ENCODE assay signal across 16 cellular contexts in the genomic region with DNA sequence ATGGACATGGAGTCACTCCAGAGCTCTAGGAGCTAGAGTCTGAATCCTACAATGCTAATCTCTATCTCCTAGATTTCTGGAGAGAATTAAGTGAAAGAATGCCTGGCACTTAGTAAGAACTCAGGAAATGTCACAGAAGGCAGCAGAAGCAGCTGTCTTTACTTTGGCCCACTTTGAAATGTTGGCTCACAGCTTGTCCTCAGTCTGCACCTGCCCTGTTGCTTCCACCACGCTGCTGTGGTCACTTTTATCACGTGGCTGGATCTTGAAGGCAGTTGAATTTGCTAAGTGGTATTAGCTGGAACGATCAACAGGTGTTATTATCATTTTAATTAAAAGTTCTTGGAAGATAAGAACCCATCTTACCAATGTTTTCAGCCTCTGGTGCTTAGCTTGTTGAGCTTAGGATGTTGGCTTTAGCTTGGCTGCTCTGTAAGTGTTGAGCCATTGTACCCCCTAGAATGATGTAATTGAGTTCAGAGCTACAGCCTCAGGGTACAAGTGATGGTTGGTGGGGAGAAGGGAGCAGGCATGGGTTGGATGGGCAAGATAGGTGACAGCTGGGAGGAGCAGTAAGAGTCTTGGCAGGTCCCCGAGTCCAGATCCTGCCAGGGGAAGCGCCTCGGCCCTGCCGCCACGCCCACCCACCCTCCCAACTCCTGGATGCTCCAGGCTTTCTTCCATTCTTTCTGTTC. TPM values are rescaled to one million over a fixed set of nuclear protein-coding genes. Genes with fewer than 3 reads are reported as not detected.
DNase-seq lines count a peak whose midpoint lies in the region; ATAC-seq and TF ChIP-seq lines count a peak whose summit lies in the region.
"Had no signal": no experiment of that assay in that cellular context is flagged by ENCODE, and none has a peak within 500 bp of the region (broad histone marks: within the 10 kb centered on the region; RNA-seq: fewer than 3 reads in every experiment).

No MANE protein-coding gene starts in this region.

- H3K27ac Mint-ChIP-seq in activated CD8-positive, alpha-beta memory T cell treated with anti-CD3 and anti-CD28 coated beads, Interleukin-2, amount 10 ng/mL, durations not matched to agents 7 days and 5 days: peak overlapping the region; percentile 28
- no peak overlapping the region for H3K27ac Mint-ChIP-seq in osteocyte (ENCODE audit: unreplicated experiment)
- H3K27ac Mint-ChIP-seq: dendritic cell treated with granulocyte-macrophage colony-stimulating factor and Interleukin-4, amounts not matched to agents 40 ng/mL and 50 ng/mL, for 4 days; WTC11 had no signal

- H3K4me2 ChIP-seq in Loucy (ENCODE audit: low read depth, low read length, poor library complexity, severe bottlenecking): peak overlapping the region; percentile 6
- H3K4me2 ChIP-seq: A549 had no signal

- TF ChIP-seq CTCF in Loucy (conservative IDR thresholded peaks at IDR 0.05; ENCODE audit: low read length) (no peak), psoas muscle (IDR thresholded peaks at IDR 0.05) (no peak), osteocyte (IDR thresholded peaks at IDR 0.05) (no peak), BE2C (IDR thresholded peaks at IDR 0.05; ENCODE audit: low read depth, low read length) (no peak)

- no peaks in the 10 kb centered on the region for H4K20me1 ChIP-seq in Loucy (ENCODE audit: insufficient read depth, low read length, poor library complexity, severe bottlenecking)

- H2AFZ ChIP-seq in Loucy (ENCODE audit: low read length): no peak overlapping the region

- no peaks in the 10 kb centered on the region for H3K9me2 ChIP-seq in Loucy (replicated peaks; ENCODE audit: low read depth, low read length)

- no peaks in the 10 kb centered on the region for H3K9me3 Mint-ChIP-seq in activated CD8-positive, alpha-beta memory T cell treated with anti-CD3 and anti-CD28 coated beads, Interleukin-2, amount 10 ng/mL, durations not matched to agents 7 days and 5 days (ENCODE audit: low read depth)
- H3K9me3 Mint-ChIP-seq in osteocyte (ENCODE audit: unreplicated experiment): no peaks in the 10 kb centered on the region
- H3K9me3 Mint-ChIP-seq: dendritic cell treated with granulocyte-macrophage colony-stimulating factor and Interleukin-4, amounts not matched to agents 40 ng/mL and 50 ng/mL, for 4 days; WTC11 had no signal

- peak overlapping the region; percentile 90 for H3K9ac ChIP-seq in Loucy (ENCODE audit: low read depth, low read length, poor library complexity, severe bottlenecking)

- H3K27me3 Mint-ChIP-seq in activated CD8-positive, alpha-beta memory T cell treated with anti-CD3 and anti-CD28 coated beads, Interleukin-2, amount 10 ng/mL, durations not matched to agents 7 days and 5 days: no peaks in the 10 kb centered on the region
- H3K27me3 Mint-ChIP-seq in osteocyte (ENCODE audit: unreplicated experiment): no peaks in the 10 kb centered on the region

- no peaks in the 10 kb centered on the region for H3K36me3 Mint-ChIP-seq in activated CD8-positive, alpha-beta memory T cell treated with anti-CD3 and anti-CD28 coated beads, Interleukin-2, amount 10 ng/mL, durations not matched to agents 7 days and 5 days
- H3K36me3 Mint-ChIP-seq in osteocyte (ENCODE audit: unreplicated experiment): no peaks in the 10 kb centered on the region
- H3K36me3 Mint-ChIP-seq: WTC11 had no signal

- peaks cover 71% of the 10 kb centered on the region for H3K4me1 Mint-ChIP-seq in activated CD8-positive, alpha-beta memory T cell treated with anti-CD3 and anti-CD28 coated beads, Interleukin-2, amount 10 ng/mL, durations not matched to agents 7 days and 5 days
- peaks cover 29% of the 10 kb centered on the region for H3K4me1 Mint-ChIP-seq in osteocyte (ENCODE audit: unreplicated experiment)
- H3K4me1 Mint-ChIP-seq: WTC11 had no signal

- H3K9me3 ChIP-seq in Loucy (ENCODE audit: insufficient read depth, low read depth, low read length): no peaks in the 10 kb centered on the region
- no peaks in the 10 kb centered on the region for H3K9me3 ChIP-seq in psoas muscle
- H3K9me3 ChIP-seq in BE2C: no peaks in the 10 kb centered on the region
- H3K9me3 ChIP-seq: A549 had no signal

- WGBS in psoas muscle, 3 donors: 34 to 39% (median 36%) methylated on average over 8 of the region's 8 CpGs

- CTCF ChIA-PET in activated CD8-positive, alpha-beta memory T cell treated with anti-CD3 and anti-CD28 coated beads, Interleukin-2, amount 10 ng/mL, durations not matched to agents 7 days and 5 days (lab: Charles Lee): interaction anchor here (0.8 to 8.5 kb wide), 7 partner anchors 15 to 273 kb away, joined by 3 to 111 read pairs (median 4); partner anchors contain the start of gene AHCYL1

- H3K4me1 ChIP-seq in Loucy (ENCODE audit: insufficient read depth, low read length, poor library complexity, severe bottlenecking) (peaks cover 88% of the 10 kb centered on the region), psoas muscle (peaks cover 20% of the 10 kb centered on the region), BE2C (no peaks in the 10 kb centered on the region)

- no peak for ATAC-seq in activated CD8-positive, alpha-beta memory T cell treated with anti-CD3 and anti-CD28 coated beads, Interleukin-2, amount 10 ng/mL, durations not matched to agents 7 days and 5 days
- peak; percentile 64 to 81 (median 70) for ATAC-seq in psoas muscle
- ATAC-seq: A549, WTC11 had no signal

- no peak overlapping the region for H3K4me3 Mint-ChIP-seq in activated CD8-positive, alpha-beta memory T cell treated with anti-CD3 and anti-CD28 coated beads, Interleukin-2, amount 10 ng/mL, durations not matched to agents 7 days and 5 days
- no peak overlapping the region for H3K4me3 Mint-ChIP-seq in osteocyte (ENCODE audit: unreplicated experiment)
- H3K4me3 Mint-ChIP-seq: dendritic cell treated with granulocyte-macrophage colony-stimulating factor and Interleukin-4, amounts not matched to agents 40 ng/mL and 50 ng/mL, for 4 days; WTC11 had no signal

- peaks cover 22% of the 10 kb centered on the region; the same call in 1 of the 2 replicates for H3K79me2 ChIP-seq in Loucy (ENCODE audit: insufficient read depth, low read length)

- H3K36me3 ChIP-seq in Loucy (ENCODE audit: insufficient read depth, low read length) (no peaks in the 10 kb centered on the region), psoas muscle (ENCODE audit: insufficient read depth in 1 of 2, low read depth in 1 of 2) (no peaks in the 10 kb centered on the region), BE2C (no peaks in the 10 kb centered on the region)

- peaks cover 14% of the 10 kb centered on the region for H3F3A ChIP-seq in Loucy (ENCODE audit: low read depth)

- H3K27ac ChIP-seq in psoas muscle: peak overlapping the region; percentile 41
- H3K27ac ChIP-seq: HL-60, skin epidermis had no signal

- intact Hi-C loops in psoas muscle (cut with DNase I): no loop called here

- no peak overlapping the region for H3K4me3 ChIP-seq in Loucy (ENCODE audit: low read length, poor library complexity, severe bottlenecking)
- H3K4me3 ChIP-seq in psoas muscle: no peak overlapping the region
- no peak overlapping the region for H3K4me3 ChIP-seq in BE2C (ENCODE audit: low read depth, low read length)
- H3K4me3 ChIP-seq: A549, skin epidermis had no signal

- H3K27me3 ChIP-seq in Loucy (ENCODE audit: insufficient read depth, low read length, poor library complexity, severe bottlenecking) (no peaks in the 10 kb centered on the region), psoas muscle (ENCODE audit: insufficient read depth in 3 of 3, low read length in 2 of 3) (no peaks in the 10 kb centered on the region), BE2C (no peaks in the 10 kb centered on the region)

- DNase-seq in NCI-H2107 treated with DMSO at 0.1 percent for 48 hours (lab: John Stamatoyannopoulos, UW; ENCODE audit: unreplicated experiment): peak; percentile 27
- no peak for DNase-seq in NCI-H2107 (lab: John Stamatoyannopoulos, UW)
- peak; percentile 37 for DNase-seq in activated CD8-positive, alpha-beta memory T cell treated with anti-CD3 and anti-CD28 coated beads, Interleukin-2, amount 10 ng/mL, durations not matched to agents 7 days and 5 days
- DNase-seq in psoas muscle: peak in 1 of 2 donors; percentile 26
- DNase-seq in NCI-H526 treated with DMSO at 0.1 percent for 48 hours (lab: John Stamatoyannopoulos, UW): no peak
- DNase-seq in osteocyte (ENCODE audit: extremely low spot score, unreplicated experiment): no peak
- no peak for DNase-seq in BE2C
- DNase-seq: NCI-H2171 treated with DMSO at 0.1 percent for 48 hours had no signal

RNA-seq across cellular contexts. Expression of gene EPS8L3, which starts 41.9 kb away (rescaled TPM):
- not detected for total RNA-seq in activated CD8-positive, alpha-beta memory T cell treated with anti-CD3 and anti-CD28 coated beads, Interleukin-2, amount 10 ng/mL, durations not matched to agents 7 days and 5 days
- under 1 TPM in 1 of 4 donors, not detected in 3; 0.64 TPM for total RNA-seq in psoas muscle
- polyA plus RNA-seq in psoas muscle: under 1 TPM in 2 of 3 donors, not detected in 1; 0.03 to 0.57 TPM
- not detected in 2 replicates for total RNA-seq in osteocyte
- polyA plus RNA-seq in BE2C (2012; ENCODE audit: insufficient read depth, insufficient read length, low read depth): 0.29 TPM
- total RNA-seq: astrocyte, lower leg skin had no signal

Comparison
In these comparisons a context has a peak if more than half of its experiments do, and no peak if none do; other contexts are left out.
1. DNase-seq: peak in NCI-H2107 treated with DMSO at 0.1 percent for 48 hours (single experiment) and activated CD8-positive, alpha-beta memory T cell treated with anti-CD3 and anti-CD28 coated beads, Interleukin-2, amount 10 ng/mL, durations not matched to agents 7 days and 5 days (single experiment); none in NCI-H2107 (single experiment), NCI-H526 treated with DMSO at 0.1 percent for 48 hours (single experiment), osteocyte (single experiment) and BE2C (single experiment).